ENCODE assay signal across 24 cellular contexts in genomic region chr7:11415101-11415500, GRCh38.
"Had no signal": no experiment of that assay in that cellular context is flagged by ENCODE, and none has a peak within 500 bp of the region (broad histone marks: within the 10 kb centered on the region; RNA-seq: fewer than 3 reads in every experiment).

No MANE protein-coding gene starts in this region.

- H3K27ac Mint-ChIP-seq: effector memory CD8-positive, alpha-beta T cell; memory B cell; mesothelial cell of epicardium; natural killer cell treated with Interleukin-12 subunit alpha and Interleukin-12 subunit beta and Interleukin-15 and Interleukin-18, amount 100 ng/mL, for 72 hours; stimulated activated effector memory CD8-positive, alpha-beta T cell treated with anti-CD3 and anti-CD28 coated beads, Interleukin-12 subunit alpha, Interleukin-12 subunit beta, amount 100 ng/mL, for 72 hours; type B pancreatic cell had no signal

- H3K9me3 Mint-ChIP-seq: natural killer cell treated with Interleukin-12 subunit alpha and Interleukin-12 subunit beta and Interleukin-15 and Interleukin-18, amount 100 ng/mL, for 72 hours had no signal

- H3K4me1 ChIP-seq: gastrocnemius medialis, lower lobe of right lung, pancreas, sigmoid colon, stomach had no signal

- H3K9me3 ChIP-seq: gastrocnemius medialis, neutrophil, pancreas, thyroid gland had no signal

- H3K36me3 ChIP-seq: gastrocnemius medialis, lower lobe of right lung, neutrophil, pancreas, sigmoid colon, thyroid gland had no signal

- H3K27me3 Mint-ChIP-seq: effector memory CD8-positive, alpha-beta T cell; memory B cell; naive B cell; natural killer cell treated with Interleukin-12 subunit alpha and Interleukin-12 subunit beta and Interleukin-15 and Interleukin-18, amount 100 ng/mL, for 72 hours; type B pancreatic cell had no signal

- H3K36me3 Mint-ChIP-seq: memory B cell; natural killer cell treated with Interleukin-12 subunit alpha and Interleukin-12 subunit beta and Interleukin-15 and Interleukin-18, amount 100 ng/mL, for 72 hours; stimulated activated effector memory CD8-positive, alpha-beta T cell treated with anti-CD3 and anti-CD28 coated beads, Interleukin-12 subunit alpha, Interleukin-12 subunit beta, amount 100 ng/mL, for 72 hours had no signal

- ATAC-seq: effector memory CD8-positive, alpha-beta T cell; gastrocnemius medialis; left ventricle myocardium superior; lower lobe of right lung; mucosa of descending colon; natural killer cell treated with Interleukin-12 subunit alpha and Interleukin-12 subunit beta and Interleukin-15 and Interleukin-18, amount 100 ng/mL, for 72 hours; pancreas; stimulated activated effector memory CD8-positive, alpha-beta T cell treated with anti-CD3 and anti-CD28 coated beads, Interleukin-12 subunit alpha, Interleukin-12 subunit beta, amount 100 ng/mL, for 72 hours had no signal

- H3K27ac ChIP-seq: gastrocnemius medialis, lower lobe of right lung, neutrophil, pancreas, sigmoid colon, stomach, thyroid gland had no signal

- H3K4me3 ChIP-seq: gastrocnemius medialis, lower lobe of right lung, mucosa of descending colon, pancreas, sigmoid colon, stomach, thyroid gland had no signal

- H3K27me3 ChIP-seq: gastrocnemius medialis, neutrophil, pancreas, sigmoid colon, stomach, thyroid gland had no signal

- DNase-seq: cortex of kidney; effector memory CD8-positive, alpha-beta T cell; gastrocnemius medialis; head of caudate nucleus; left ventricle myocardium superior; lower lobe of right lung; mucosa of descending colon; naive B cell; pancreas; sigmoid colon; stimulated activated CD4-positive, alpha-beta T cell treated with anti-CD3 and anti-CD28 coated beads, Interleukin-2, amount 100 ng/mL, for 24 hours; stimulated activated CD4-positive, alpha-beta T cell treated with anti-CD3 and anti-CD28 coated beads, Interleukin-4, amount 100 ng/mL, for 24 hours; stimulated activated naive CD4-positive, alpha-beta T cell treated with Interleukin-2 at 50 U/mL for 16 hours; stomach; thyroid gland had no signal

- FAIRE-seq: endometrium, keratinocyte, pancreas had no signal

- H3K4me3 Mint-ChIP-seq: effector memory CD8-positive, alpha-beta T cell; memory B cell; mesothelial cell of epicardium; naive B cell; natural killer cell treated with Interleukin-12 subunit alpha and Interleukin-12 subunit beta and Interleukin-15 and Interleukin-18, amount 100 ng/mL, for 72 hours; neural crest cell; stimulated activated effector memory CD8-positive, alpha-beta T cell treated with anti-CD3 and anti-CD28 coated beads, Interleukin-12 subunit alpha, Interleukin-12 subunit beta, amount 100 ng/mL, for 72 hours; type B pancreatic cell had no signal

- H3K4me1 Mint-ChIP-seq: memory B cell; naive B cell; neural crest cell; stimulated activated effector memory CD8-positive, alpha-beta T cell treated with anti-CD3 and anti-CD28 coated beads, Interleukin-12 subunit alpha, Interleukin-12 subunit beta, amount 100 ng/mL, for 72 hours had no signal
